10 cellular contexts compared by ENCODE assay signal in the genomic region with DNA sequence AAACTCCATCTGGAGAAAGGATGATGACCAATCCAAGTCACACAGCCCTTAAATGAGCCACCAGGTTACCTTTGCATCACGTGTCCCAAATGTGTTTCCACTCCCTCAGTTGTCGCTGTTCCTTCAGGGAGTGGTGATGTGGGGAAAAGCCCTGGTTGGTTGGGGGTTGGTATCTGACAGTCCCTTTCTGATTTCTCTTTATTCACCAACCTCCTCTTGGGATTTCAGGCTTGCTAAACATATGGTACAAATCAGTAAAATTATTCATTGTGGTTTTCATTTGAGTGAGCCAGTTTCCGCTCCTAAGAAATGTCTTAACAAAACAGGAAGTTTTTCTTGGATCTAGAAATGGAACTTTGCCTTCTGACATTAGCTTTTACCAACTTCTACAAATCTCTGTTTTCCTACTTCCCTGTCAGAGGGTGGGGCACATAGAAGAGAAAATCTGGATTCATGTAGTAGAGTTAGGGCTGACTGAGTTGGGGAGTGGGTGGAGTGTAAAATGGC. TPM values are rescaled to one million over a fixed set of nuclear protein-coding genes. Genes with fewer than 3 reads are reported as not detected.
DNase-seq lines count a peak whose midpoint lies in the region; ATAC-seq, FAIRE-seq and TF ChIP-seq lines count a peak whose summit lies in the region.
"Had no signal": no experiment of that assay in that cellular context is flagged by ENCODE, and none has a peak within 500 bp of the region (broad histone marks: within the 10 kb centered on the region; RNA-seq: fewer than 3 reads in every experiment).

No MANE protein-coding gene starts in this region.

- H3K4me1 ChIP-seq in astrocyte (ENCODE audit: insufficient read depth, low read length) (peaks cover 34% of the 10 kb centered on the region), endodermal cell (ENCODE audit: control insufficient read depth, insufficient read depth, low read length) (no peaks in the 10 kb centered on the region)

- H3K4me3 ChIP-seq in astrocyte (ENCODE audit: insufficient read depth, low read depth, low read length) (peak overlapping the region; percentile 15), endodermal cell (ENCODE audit: low read length) (no peak overlapping the region)

- no peaks in the 10 kb centered on the region for H3K27me3 ChIP-seq in astrocyte (ENCODE audit: insufficient read depth, low read length)
- H3K27me3 ChIP-seq in endodermal cell (ENCODE audit: control insufficient read depth, insufficient read depth, low read length, poor library complexity, severe bottlenecking) = no peaks in the 10 kb centered on the region

- DNase-seq in GM03348 (ENCODE audit: low spot score) (peak; percentile 72), astrocyte (ENCODE audit: low read depth) (peak; percentile 92), left cardiac atrium (no peak), GM12892 (ENCODE audit: insufficient read length) (no peak), NCI-H82 treated with DMSO at 0.1 percent for 48 hours (lab: John Stamatoyannopoulos, UW; ENCODE audit: unreplicated experiment) (no peak), endodermal cell (no peak), RKO (ENCODE audit: low spot score) (no peak)
- no peak for DNase-seq in stimulated activated effector memory CD8-positive, alpha-beta T cell treated with anti-CD3 and anti-CD28 coated beads, Interleukin-12 subunit alpha, Interleukin-12 subunit beta, amount 100 ng/mL, for 72 hours (ENCODE audit: low spot score in 2 of 2)
- DNase-seq: foreskin melanocyte, NCI-H2081 treated with DMSO at 0.1 percent for 48 hours had no signal

- peak overlapping the region; percentile 24 for H3K9ac ChIP-seq in astrocyte (ENCODE audit: low read length)
- H3K9ac ChIP-seq in endodermal cell (ENCODE audit: extremely low read depth, low read length, poor library complexity, severe bottlenecking) = no peak overlapping the region

- H3K27ac ChIP-seq in astrocyte (ENCODE audit: low read depth, low read length) (peak overlapping the region; percentile 70), endodermal cell (ENCODE audit: low read depth, low read length) (no peak overlapping the region)

- WGBS in endodermal cell (ENCODE audit: insufficient coverage in 1 of 2, insufficient read length in 1 of 2), 2 experiments = 83 to 98% methylated on average over 1 to 3 of the region's 3 CpGs

- no peak for TF ChIP-seq POLR2A in GM12892 (IDR thresholded peaks at IDR 0.05; ENCODE audit: low read depth, low read length)

- intact Hi-C loops in left cardiac atrium (cut with DNase I) = loop anchor here in 1 of 2 donors (10.0 kb wide), 1 partner anchor 461 kb away; no protein-coding TSS in a partner anchor

- H4K20me1 ChIP-seq in astrocyte (ENCODE audit: insufficient read depth, low read length) = peaks cover 5% of the 10 kb centered on the region

- H3K4me3 Mint-ChIP-seq in astrocyte (ENCODE audit: unreplicated experiment) = no peak overlapping the region
- H3K4me3 Mint-ChIP-seq in stimulated activated effector memory CD8-positive, alpha-beta T cell treated with anti-CD3 and anti-CD28 coated beads, Interleukin-12 subunit alpha, Interleukin-12 subunit beta, amount 100 ng/mL, for 72 hours = no peak overlapping the region
- H3K4me3 Mint-ChIP-seq in endodermal cell = no peak overlapping the region

- H3K9me3 Mint-ChIP-seq in astrocyte (ENCODE audit: unreplicated experiment) (no peaks in the 10 kb centered on the region), endodermal cell (no peaks in the 10 kb centered on the region)
- H3K9me3 Mint-ChIP-seq in stimulated activated effector memory CD8-positive, alpha-beta T cell treated with anti-CD3 and anti-CD28 coated beads, Interleukin-12 subunit alpha, Interleukin-12 subunit beta, amount 100 ng/mL, for 72 hours = no peaks in the 10 kb centered on the region

- TF ChIP-seq CTCF in astrocyte (IDR thresholded peaks at IDR 0.05; ENCODE audit: insufficient read depth, low read depth, low read length) (no peak), endodermal cell (conservative IDR thresholded peaks at IDR 0.05) (no peak)

- peaks cover 2% of the 10 kb centered on the region for H3K36me3 Mint-ChIP-seq in astrocyte (ENCODE audit: low read depth, unreplicated experiment)
- H3K36me3 Mint-ChIP-seq in stimulated activated effector memory CD8-positive, alpha-beta T cell treated with anti-CD3 and anti-CD28 coated beads, Interleukin-12 subunit alpha, Interleukin-12 subunit beta, amount 100 ng/mL, for 72 hours = peaks cover 91% of the 10 kb centered on the region
- peaks cover 9% of the 10 kb centered on the region for H3K36me3 Mint-ChIP-seq in endodermal cell (ENCODE audit: low read depth)

- peak overlapping the region; percentile 73 for H3K4me2 ChIP-seq in astrocyte (ENCODE audit: low read length)

- H3K27me3 Mint-ChIP-seq in astrocyte (ENCODE audit: low read depth, unreplicated experiment) (no peaks in the 10 kb centered on the region), endodermal cell (ENCODE audit: insufficient read depth) (no peaks in the 10 kb centered on the region)

- H3K4me1 Mint-ChIP-seq in astrocyte (ENCODE audit: low read depth, unreplicated experiment) (peaks cover 31% of the 10 kb centered on the region), endodermal cell (peaks cover 20% of the 10 kb centered on the region)
- H3K4me1 Mint-ChIP-seq in stimulated activated effector memory CD8-positive, alpha-beta T cell treated with anti-CD3 and anti-CD28 coated beads, Interleukin-12 subunit alpha, Interleukin-12 subunit beta, amount 100 ng/mL, for 72 hours = peaks cover 29% of the 10 kb centered on the region

- no peak overlapping the region for H2AFZ ChIP-seq in astrocyte (ENCODE audit: low read depth, low read length)

- no peaks in the 10 kb centered on the region for H3K79me2 ChIP-seq in astrocyte (ENCODE audit: insufficient read depth, low read length)

- H3K9me3 ChIP-seq in astrocyte (ENCODE audit: insufficient read depth, low read depth, low read length) = no peaks in the 10 kb centered on the region
- H3K9me3 ChIP-seq in endodermal cell (ENCODE audit: control insufficient read depth, low read length) = no peaks in the 10 kb centered on the region

- H3K27ac Mint-ChIP-seq in astrocyte (ENCODE audit: unreplicated experiment) (no peak overlapping the region), endodermal cell (no peak overlapping the region)
- H3K27ac Mint-ChIP-seq in stimulated activated effector memory CD8-positive, alpha-beta T cell treated with anti-CD3 and anti-CD28 coated beads, Interleukin-12 subunit alpha, Interleukin-12 subunit beta, amount 100 ng/mL, for 72 hours = peak overlapping the region; percentile 24

- H3K36me3 ChIP-seq in astrocyte (ENCODE audit: insufficient read depth, low read length) (no peaks in the 10 kb centered on the region), endodermal cell (ENCODE audit: control insufficient read depth, insufficient read depth, low read length) (peaks cover 10% of the 10 kb centered on the region)

- FAIRE-seq in astrocyte (lab: Jason Lieb, UNC) = peak; percentile 66
- FAIRE-seq in GM12892 (lab: Jason Lieb, UNC) = no peak

- ATAC-seq in left cardiac atrium = peak; percentile 47 to 62
- peak; percentile 24 for ATAC-seq in stimulated activated effector memory CD8-positive, alpha-beta T cell treated with anti-CD3 and anti-CD28 coated beads, Interleukin-12 subunit alpha, Interleukin-12 subunit beta, amount 100 ng/mL, for 72 hours

RNA-seq across cellular contexts. Expression of a gene that starts 40.0 kb away (rescaled TPM):
- total RNA-seq in astrocyte = 57.4 and 62.5 TPM in 2 replicates
- total RNA-seq in left cardiac atrium = 10 to 100 TPM; 45.3 to 59.0 TPM
- polyA plus RNA-seq in GM12892 (2012; ENCODE audit: missing spikeins) = 41.5 TPM
- total RNA-seq in endodermal cell = 10 to 100 TPM; 65.7 to 70.4 TPM
- polyA plus RNA-seq in endodermal cell (2013, experiment 1 of 2) = 73.3 TPM
- 71.3 TPM for polyA plus RNA-seq in endodermal cell (2013, experiment 2 of 2)

Comparison
In these comparisons a context has a peak if more than half of its experiments do, and no peak if none do; other contexts are left out.
1. DNase-seq: peak in GM03348 (single experiment) and astrocyte (single experiment); none in left cardiac atrium (single experiment), stimulated activated effector memory CD8-positive, alpha-beta T cell treated with anti-CD3 and anti-CD28 coated beads, Interleukin-12 subunit alpha, Interleukin-12 subunit beta, amount 100 ng/mL, for 72 hours (0 of 2), GM12892 (single experiment), NCI-H82 treated with DMSO at 0.1 percent for 48 hours (single experiment), endodermal cell (single experiment) and RKO (single experiment).